Comparison of ENCODE assay signal across 8 cellular contexts in the genomic region with DNA sequence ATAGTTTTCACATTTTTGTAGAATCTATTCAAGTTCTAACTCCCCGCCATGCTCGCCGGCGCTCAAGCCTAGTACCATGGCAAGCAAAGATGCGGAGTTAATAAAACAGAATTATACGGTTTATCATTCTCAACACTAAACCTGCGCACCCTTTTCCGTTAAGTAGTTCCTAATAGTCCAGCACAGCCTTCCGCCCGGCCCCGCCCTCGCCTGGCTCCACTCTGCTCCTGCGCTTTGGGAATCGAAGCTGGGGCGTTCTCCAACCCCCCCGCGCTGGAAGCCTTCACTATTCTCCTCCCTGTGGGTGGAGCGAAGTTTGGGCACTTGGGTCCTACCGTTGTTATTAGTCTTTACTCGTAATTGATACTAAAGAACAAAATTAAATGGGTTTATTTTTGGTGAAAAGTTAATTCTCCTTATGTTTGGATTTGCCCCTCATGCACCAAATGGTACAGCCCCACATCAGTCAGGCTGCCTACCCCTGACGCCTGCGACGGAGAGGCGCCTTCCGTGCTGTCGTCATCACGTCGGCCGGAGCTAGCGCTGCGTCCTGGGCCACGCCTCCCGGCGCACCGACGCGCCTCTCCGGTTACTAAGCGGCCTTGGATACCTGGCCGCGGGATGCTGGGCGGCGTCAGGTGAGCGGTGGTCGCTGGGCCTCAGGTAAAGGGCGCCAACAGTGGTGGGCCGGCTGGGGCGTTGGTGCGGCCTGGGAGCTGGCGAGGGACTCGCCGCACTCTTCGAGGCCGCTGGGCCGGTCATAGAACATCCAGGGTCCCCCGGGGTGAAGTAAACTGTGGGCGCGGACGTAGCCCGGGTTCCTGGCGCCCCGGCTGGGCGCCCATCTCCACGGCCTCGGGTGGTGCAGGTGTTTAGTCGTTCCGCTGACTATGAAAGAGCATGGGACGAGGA. TPM values are rescaled to one million over a fixed set of nuclear protein-coding genes. Genes with fewer than 3 reads are reported as not detected.
DNase-seq lines count a peak whose midpoint lies in the region; ATAC-seq and TF ChIP-seq lines count a peak whose summit lies in the region.

Gene IFT52 (plus strand): TSS at position 546 of the 912 bp plus-strand sequence. CDS start 3,762 bp downstream, outside the sequence.

- no peaks in the 10 kb centered on the region for H3K9me3 Mint-ChIP-seq in activated T-cell treated with anti-CD3 and anti-CD28 coated beads, Interleukin-2, amount 50 U/mL, for 24 hours

- H3K4me1 ChIP-seq in PC-9 (replicated peaks; ENCODE audit: insufficient read depth), result peaks cover 19% of the 10 kb centered on the region
- peaks cover 11% of the 10 kb centered on the region for H3K4me1 ChIP-seq in mucosa of stomach (ENCODE audit: control insufficient read depth, insufficient read depth, low read length)

- H3K36me3 Mint-ChIP-seq in activated T-cell treated with anti-CD3 and anti-CD28 coated beads, Interleukin-2, amount 50 U/mL, for 24 hours (ENCODE audit: low read depth), result peaks cover 15% of the 10 kb centered on the region

- peak within 1 kb of the TSS; percentile 92 for H3K4me3 Mint-ChIP-seq in activated T-cell treated with anti-CD3 and anti-CD28 coated beads, Interleukin-2, amount 50 U/mL, for 24 hours

- H3K27me3 ChIP-seq in PC-9 (ENCODE audit: insufficient read depth, low read depth), result no peaks in the 10 kb centered on the region
- H3K27me3 ChIP-seq in mucosa of stomach (ENCODE audit: control insufficient read depth, insufficient read depth, low read length), result no peaks in the 10 kb centered on the region

- H3K79me2 ChIP-seq in PC-9 (ENCODE audit: low read depth), result peaks cover 27% of the 10 kb centered on the region

- peak within 1 kb of the TSS; percentile 98 for H3K27ac Mint-ChIP-seq in activated T-cell treated with anti-CD3 and anti-CD28 coated beads, Interleukin-2, amount 50 U/mL, for 24 hours

- ATAC-seq in GM21576 (IDR thresholded peaks at IDR 0.05; ENCODE audit: unreplicated experiment), result peak; percentile 97

- H3K9me2 ChIP-seq in PC-9 (ENCODE audit: insufficient read depth), result no peaks in the 10 kb centered on the region

- H3K27me3 Mint-ChIP-seq in activated T-cell treated with anti-CD3 and anti-CD28 coated beads, Interleukin-2, amount 50 U/mL, for 24 hours, result no peaks in the 10 kb centered on the region

- peak within 1 kb of the TSS; percentile 92 for H3K4me2 ChIP-seq in PC-9

- intact Hi-C loops in PC-9 (cut with micrococcal nuclease; ENCODE audit: unreplicated experiment), result loop anchor here (5.0 kb wide), 1 partner anchor 133 kb away; the partner anchor contains the start of gene SRSF6

- H3K36me3 ChIP-seq in PC-9 (ENCODE audit: low read depth), result peaks cover 7% of the 10 kb centered on the region; the same call in 1 of the 2 replicates
- H3K36me3 ChIP-seq in mucosa of stomach (ENCODE audit: control insufficient read depth, insufficient read depth, low read length), result no peaks in the 10 kb centered on the region

- TSS peak; percentile 77 for BruUV-seq in PC-9 (replicated peaks; lab: Mats Ljungman, UMichigan)

- H3K27ac ChIP-seq in PC-9, result peak within 1 kb of the TSS; percentile 44

- no peaks in the 10 kb centered on the region for H3K9me3 ChIP-seq in PC-9 (ENCODE audit: insufficient read depth, low read depth)
- H3K9me3 ChIP-seq in mucosa of stomach (ENCODE audit: control insufficient read depth, low read length), result no peaks in the 10 kb centered on the region

- peaks cover 16% of the 10 kb centered on the region for H3K4me1 Mint-ChIP-seq in activated T-cell treated with anti-CD3 and anti-CD28 coated beads, Interleukin-2, amount 50 U/mL, for 24 hours (ENCODE audit: low read depth)

- TF ChIP-seq POLR2A in erythroblast (IDR thresholded peaks at IDR 0.05; ENCODE audit: low read length), result peak; percentile 53

- H4K20me1 ChIP-seq in PC-9 (ENCODE audit: insufficient read depth), result no peaks in the 10 kb centered on the region

- CTCF ChIA-PET in PC-9 (lab: Charles Lee), result interaction anchor here (0.6 to 1.6 kb wide), 5 partner anchors 11 to 591 kb away, joined by 3 to 5 read pairs (median 3); partner anchors contain the start of gene SGK2

- DNase-seq in DMS114 treated with DMSO at 0.1 percent for 48 hours (lab: John Stamatoyannopoulos, UW; ENCODE audit: unreplicated experiment) (peak; percentile 90), PC-9 (peak; percentile 87 to 93), erythroblast (lab: John Stamatoyannopoulos, UW) (peak; percentile 94 to 97)
- DNase-seq in Jurkat, Clone E6-1 (ENCODE audit: low read depth, low spot score), result peak; percentile 88
- peak; percentile 91 for DNase-seq in activated T-cell treated with anti-CD3 and anti-CD28 coated beads, Interleukin-2, amount 50 U/mL, for 24 hours
- peak; percentile 66 to 69 for DNase-seq in stimulated activated CD8-positive, alpha-beta memory T cell treated with anti-CD3 and anti-CD28 coated beads, Interleukin-7, amount 100 ng/mL, for 1 hour (ENCODE audit: low read depth in 2 of 2)

- H3K9ac ChIP-seq in mucosa of stomach (ENCODE audit: low read length), result peak within 1 kb of the TSS; percentile 86

- no peaks in the 10 kb centered on the region for H3F3A ChIP-seq in PC-9 (ENCODE audit: insufficient read depth, low read depth)

- H2AFZ ChIP-seq in PC-9, result peak within 1 kb of the TSS; percentile 89

- TF ChIP-seq CTCF in PC-9 (conservative IDR thresholded peaks at IDR 0.05), result no peak

- POLR2A ChIA-PET in PC-9 (lab: Charles Lee; ENCODE audit: unreplicated experiment), result interaction anchor here (0.5 to 0.8 kb wide), 6 partner anchors 10 to 177 kb away, joined by 3 to 18 read pairs (median 4); no protein-coding TSS in a partner anchor

- H3K4me3 ChIP-seq in Jurkat, Clone E6-1 (ENCODE audit: low read length), result peak within 1 kb of the TSS; percentile 84
- H3K4me3 ChIP-seq in PC-9 (peak within 1 kb of the TSS; percentile 81), mucosa of stomach (ENCODE audit: low read length) (peak within 1 kb of the TSS; percentile 80)

RNA-seq across cellular contexts. Expression of gene IFT52, which starts in this region (rescaled TPM):
- polyA plus RNA-seq in Jurkat, Clone E6-1 (2012; ENCODE audit: insufficient read depth, insufficient read length), result 42.5 TPM
- 43.2 and 46.4 TPM in 2 replicates for total RNA-seq in PC-9 (2021)

Comparison
In these comparisons a context has a peak if more than half of its experiments do, and no peak if none do; other contexts are left out.
1. Peak in every context shown above with its lines: DNase-seq, ATAC-seq, H3K4me3 ChIP-seq and H3K27ac ChIP-seq.